In genomic region chr11:47355283-47356128, GRCh38 we compare ENCODE assay signal across 8 cellular contexts. TPM values are rescaled to one million over a fixed set of nuclear protein-coding genes. Genes with fewer than 3 reads are reported as not detected.
DNase-seq lines count a peak whose midpoint lies in the region; ATAC-seq and TF ChIP-seq lines count a peak whose summit lies in the region.

No MANE protein-coding gene starts in this region.

- H3K9ac ChIP-seq in GM23248, result peak overlapping the region; percentile 64

- H3K4me3 ChIP-seq in AG04450 (ENCODE audit: low read depth, low read length), result peak overlapping the region; percentile 41
- H3K4me3 ChIP-seq in GM23248, result peak overlapping the region; percentile 60
- peak overlapping the region; percentile 24 for H3K4me3 ChIP-seq in cardiac muscle cell

- H3K27me3 Mint-ChIP-seq in activated naive CD8-positive, alpha-beta T cell treated with anti-CD3 and anti-CD28 coated beads, Interleukin-2, amount 50 U/mL, for 24 hours, result no peaks in the 10 kb centered on the region
- no peaks in the 10 kb centered on the region for H3K27me3 Mint-ChIP-seq in osteocyte (ENCODE audit: unreplicated experiment)

- H3K27ac ChIP-seq in AG04450 (ENCODE audit: low read depth, low read length) (no peak overlapping the region), GM23248 (no peak overlapping the region), cardiac muscle cell (peak overlapping the region; percentile 96)

- 0 out of 2 replicates have a peak, but pooled peaks cover 5% of the 10 kb centered on the region for H3F3A ChIP-seq in GM23248 (ENCODE audit: insufficient read depth)

- H3K36me3 ChIP-seq in GM23248 (ENCODE audit: low read depth) (no peaks in the 10 kb centered on the region), cardiac muscle cell (no peaks in the 10 kb centered on the region)

- H3K27me3 ChIP-seq in AG04450 (ENCODE audit: control insufficient read depth, insufficient read depth, low read length) (no peaks in the 10 kb centered on the region), GM23248 (replicated peaks; ENCODE audit: insufficient read depth) (no peaks in the 10 kb centered on the region), cardiac muscle cell (no peaks in the 10 kb centered on the region)

- no peaks in the 10 kb centered on the region; the same call in 1 of the 2 replicates for H3K9me3 ChIP-seq in AG04450 (ENCODE audit: control insufficient read depth, insufficient read depth, low read length)
- H3K9me3 ChIP-seq in GM23248 (ENCODE audit: low read depth), result no peaks in the 10 kb centered on the region
- no peaks in the 10 kb centered on the region for H3K9me3 ChIP-seq in cardiac muscle cell (ENCODE audit: low read depth)

- CTCF ChIA-PET in AG04450 (lab: Charles Lee), result interaction anchor here (0.6 to 2.5 kb wide), 62 partner anchors 9 to 452 kb away, joined by 3 to 43 read pairs (median 5); partner anchors contain the start of genes ACP2, ARFGAP2, DDB2 and NR1H3

- H3K4me1 ChIP-seq in GM23248 (ENCODE audit: insufficient read depth) (no peaks in the 10 kb centered on the region), cardiac muscle cell (ENCODE audit: low read depth) (peaks cover 42% of the 10 kb centered on the region)

- peak overlapping the region; percentile 77 for H2AFZ ChIP-seq in GM23248

- POLR2A ChIA-PET in AG04450 (lab: Yijun Ruan, JAX), result no interaction called here

- peak; percentile 95 for TF ChIP-seq CTCF in AG04450 (IDR thresholded peaks at IDR 0.05; ENCODE audit: low read depth, low read length)
- TF ChIP-seq CTCF in cardiac muscle cell (IDR thresholded peaks at IDR 0.05; ENCODE audit: low read depth, low read length), result peak; percentile 97
- peak; percentile 93 for TF ChIP-seq CTCF in osteocyte (IDR thresholded peaks at IDR 0.05)

- no peaks in the 10 kb centered on the region for H3K9me2 ChIP-seq in GM23248 (ENCODE audit: insufficient read depth)

- H3K79me2 ChIP-seq in GM23248 (ENCODE audit: insufficient read depth), result no peaks in the 10 kb centered on the region

- H3K27ac Mint-ChIP-seq in activated naive CD8-positive, alpha-beta T cell treated with anti-CD3 and anti-CD28 coated beads, Interleukin-2, amount 50 U/mL, for 24 hours, result no peak overlapping the region
- no peak overlapping the region for H3K27ac Mint-ChIP-seq in osteocyte (ENCODE audit: unreplicated experiment)

- H4K20me1 ChIP-seq in GM23248 (ENCODE audit: insufficient read depth), result no peaks in the 10 kb centered on the region

- peaks cover 13% of the 10 kb centered on the region for H3K4me1 Mint-ChIP-seq in activated naive CD8-positive, alpha-beta T cell treated with anti-CD3 and anti-CD28 coated beads, Interleukin-2, amount 50 U/mL, for 24 hours
- H3K4me1 Mint-ChIP-seq in osteocyte (ENCODE audit: unreplicated experiment), result peaks cover 4% of the 10 kb centered on the region

- DNase-seq in AG04450 (ENCODE audit: low read depth, low spot score) (peak; percentile 74), GM23248 (peak; percentile 97), NCI-H226 (peak; percentile 67), cardiac muscle cell (ENCODE audit: low read depth in 1 of 2, low spot score in 1 of 2) (peak; percentile 95 to 98), osteocyte (ENCODE audit: extremely low spot score, unreplicated experiment) (peak; percentile 95)
- DNase-seq in activated naive CD8-positive, alpha-beta T cell treated with anti-CD3 and anti-CD28 coated beads, Interleukin-2, amount 50 U/mL, for 24 hours, result peak; percentile 64

- ATAC-seq in activated naive CD8-positive, alpha-beta T cell treated with anti-CD3 and anti-CD28 coated beads, Interleukin-2, amount 50 U/mL, for 24 hours, result no peak
- ATAC-seq in GM19467 (IDR thresholded peaks at IDR 0.05; ENCODE audit: unreplicated experiment) (no peak), GM18502 (IDR thresholded peaks at IDR 0.05; ENCODE audit: poor library complexity, unreplicated experiment) (no peak)

- no peaks in the 10 kb centered on the region for H3K9me3 Mint-ChIP-seq in activated naive CD8-positive, alpha-beta T cell treated with anti-CD3 and anti-CD28 coated beads, Interleukin-2, amount 50 U/mL, for 24 hours
- no peaks in the 10 kb centered on the region for H3K9me3 Mint-ChIP-seq in osteocyte (ENCODE audit: unreplicated experiment)

- 10 to 15% methylated on average over 23 to 42 of the region's 47 CpGs for WGBS in GM23248 (ENCODE audit: low coverage in 1 of 2, low lambda C conversion rate in 2 of 2, missing lambda C conversion rate in 2 of 2), 2 experiments

- no peaks in the 10 kb centered on the region for H3K36me3 Mint-ChIP-seq in activated naive CD8-positive, alpha-beta T cell treated with anti-CD3 and anti-CD28 coated beads, Interleukin-2, amount 50 U/mL, for 24 hours (ENCODE audit: low read depth)
- no peaks in the 10 kb centered on the region for H3K36me3 Mint-ChIP-seq in osteocyte (ENCODE audit: unreplicated experiment)

- peak overlapping the region; percentile 36 for H3K4me2 ChIP-seq in GM23248 (ENCODE audit: unreplicated experiment)

- H3K4me3 Mint-ChIP-seq in activated naive CD8-positive, alpha-beta T cell treated with anti-CD3 and anti-CD28 coated beads, Interleukin-2, amount 50 U/mL, for 24 hours, result no peak overlapping the region
- peak overlapping the region; percentile 55 for H3K4me3 Mint-ChIP-seq in osteocyte (ENCODE audit: unreplicated experiment)

- in situ Hi-C loops in GM23248 (cut with MboI), result no loop called here

RNA-seq across cellular contexts. Expression of gene MYBPC3, which starts 3.0 kb away (rescaled TPM):
- polyA plus RNA-seq in AG04450 (2011; rRNA removed) (not detected in 2 replicates), GM23248 (2016; fragmentation: Nextera tagmentation; extraction: Ambion mirVana) (0.08 TPM in 1 of 2 replicates, not detected in the other), cardiac muscle cell (476 and 751 TPM in 2 replicates)
- not detected in 2 replicates for polyA minus RNA-seq in AG04450 (2011; rRNA and poly(A)+ RNA removed)
- not detected in 2 replicates for total RNA-seq in GM23248 (2014; rRNA removed; shearing (Covaris generic))
- total RNA-seq in cardiac muscle cell (489 and 605 TPM in 2 replicates), osteocyte (not detected in 2 replicates)

RNA-seq across cellular contexts. Expression of gene SPI1, which starts 22.8 kb away (rescaled TPM):
- not detected in 2 replicates for polyA plus RNA-seq in AG04450 (2011; rRNA removed)
- polyA minus RNA-seq in AG04450 (2011; rRNA and poly(A)+ RNA removed), result not detected in 2 replicates
- not detected in 2 replicates for total RNA-seq in GM23248 (2014; rRNA removed; shearing (Covaris generic))
- polyA plus RNA-seq in GM23248 (2016; fragmentation: Nextera tagmentation; extraction: Ambion mirVana), result 0.30 TPM in 1 of 2 replicates, not detected in the other
- not detected in 2 replicates for total RNA-seq in cardiac muscle cell
- polyA plus RNA-seq in cardiac muscle cell, result 0.56 and 1.3 TPM in 2 replicates
- total RNA-seq in osteocyte, result not detected in 2 replicates

RNA-seq across cellular contexts. Expression of gene SLC39A13, which starts 52.9 kb away (rescaled TPM):
- polyA plus RNA-seq in AG04450 (2011; rRNA removed) (54.4 and 65.9 TPM in 2 replicates), GM23248 (2016; fragmentation: Nextera tagmentation; extraction: Ambion mirVana) (175 and 183 TPM in 2 replicates), cardiac muscle cell (80.8 and 86.6 TPM in 2 replicates)
- 26.2 and 33.5 TPM in 2 replicates for polyA minus RNA-seq in AG04450 (2011; rRNA and poly(A)+ RNA removed)
- 183 and 189 TPM in 2 replicates for total RNA-seq in GM23248 (2014; rRNA removed; shearing (Covaris generic))
- total RNA-seq in cardiac muscle cell (71.7 and 79.4 TPM in 2 replicates), osteocyte (95.4 and 98.7 TPM in 2 replicates)

Comparison
In these comparisons a context has a peak if more than half of its experiments do, and no peak if none do; other contexts are left out.
1. RNA of gene MYBPC3, which starts 3.0 kb away (total RNA-seq): 489 to 605 TPM in cardiac muscle cell; not detected in GM23248 and not detected in osteocyte; every median in the first group is over 100 times any median in the second.
2. Peak in every context shown above with its lines, with median percentiles within 50 percentile points of each other: DNase-seq, H3K4me3 ChIP-seq and CTCF ChIP-seq.